In genomic region chr16:30068750-30069574, GRCh38 we compare ENCODE assay signal across 8 cellular contexts. TPM values are rescaled to one million over a fixed set of nuclear protein-coding genes. Genes with fewer than 3 reads are reported as not detected.
DNase-seq lines count a peak whose midpoint lies in the region; ATAC-seq and TF ChIP-seq lines count a peak whose summit lies in the region.

No MANE protein-coding gene starts in this region.

- in situ Hi-C loops in G401 (cut with HindIII; ENCODE audit: low sequenced_read_pairs), result no loop called here

- H3K36me3 Mint-ChIP-seq in chondrocyte (ENCODE audit: low read depth), result peaks cover 38% of the 10 kb centered on the region

- H3K79me2 ChIP-seq in parathyroid adenoma, result peaks cover 36% of the 10 kb centered on the region

- H3K4me1 ChIP-seq in parathyroid adenoma, result peaks cover 32% of the 10 kb centered on the region

- H2AFZ ChIP-seq in parathyroid adenoma, result no peak overlapping the region

- H3K27me3 Mint-ChIP-seq in chondrocyte (ENCODE audit: low read depth), result no peaks in the 10 kb centered on the region

- H3K27me3 ChIP-seq in parathyroid adenoma (ENCODE audit: control insufficient read depth, insufficient read depth, low read length), result no peaks in the 10 kb centered on the region

- H3K9me3 Mint-ChIP-seq in chondrocyte (ENCODE audit: low read depth), result no peaks in the 10 kb centered on the region

- peak overlapping the region; percentile 52 for H3K4me2 ChIP-seq in parathyroid adenoma (ENCODE audit: low read length)

- peak overlapping the region; percentile 58 for H3K4me3 Mint-ChIP-seq in chondrocyte (ENCODE audit: unreplicated experiment)

- H3K9ac ChIP-seq in parathyroid adenoma, result no peak overlapping the region

- H3K27ac ChIP-seq in parathyroid adenoma, result peak overlapping the region; percentile 24

- peaks cover 5% of the 10 kb centered on the region for H3K36me3 ChIP-seq in parathyroid adenoma (ENCODE audit: control insufficient read depth, insufficient read depth, low read length)

- peak overlapping the region; percentile 23 for H3K4me3 ChIP-seq in parathyroid adenoma (ENCODE audit: low read depth, low read length)

- peaks cover 47% of the 10 kb centered on the region for H3K4me1 Mint-ChIP-seq in chondrocyte (ENCODE audit: low read depth)

- H3K9me3 ChIP-seq in parathyroid adenoma (ENCODE audit: control insufficient read depth, low read length), result no peaks in the 10 kb centered on the region

- DNase-seq in NCI-H2227 (lab: John Stamatoyannopoulos, UW; ENCODE audit: unreplicated experiment), result peak; percentile 54
- no peak for DNase-seq in NCI-H2227 treated with DMSO at 0.1 percent for 48 hours (lab: John Stamatoyannopoulos, UW)
- peak; percentile 41 for DNase-seq in UCSD-AML1 (lab: John Stamatoyannopoulos, UW; ENCODE audit: unreplicated experiment)
- DNase-seq in chondrocyte (ENCODE audit: low spot score), result no peak
- DNase-seq in NCI-H187 treated with DMSO at 0.1 percent for 48 hours (lab: John Stamatoyannopoulos, UW), result no peak
- no peak for DNase-seq in G401 (ENCODE audit: low spot score)

- no peak for ATAC-seq in GM19395 (IDR thresholded peaks at IDR 0.05; ENCODE audit: unreplicated experiment)

- TF ChIP-seq CTCF in chondrocyte (IDR thresholded peaks at IDR 0.05) (peak; percentile 73), parathyroid adenoma (IDR thresholded peaks at IDR 0.05) (peak; percentile 55)

- peak overlapping the region; percentile 73 for H3K27ac Mint-ChIP-seq in chondrocyte (ENCODE audit: unreplicated experiment)

RNA-seq across cellular contexts. Expression of gene ALDOA, which starts 3.4 kb away (rescaled TPM):
- total RNA-seq in chondrocyte, result 865 to 1,101 TPM (median 1,094 TPM) in 3 replicates
- 432 and 515 TPM in 2 replicates for total RNA-seq in G401 (2014; rRNA removed; shearing (Covaris generic))

RNA-seq across cellular contexts. Expression of gene PPP4C, which starts 6.8 kb away (rescaled TPM):
- 81.0 to 90.3 TPM (median 84.7 TPM) in 3 replicates for total RNA-seq in chondrocyte
- 225 and 232 TPM in 2 replicates for total RNA-seq in G401 (2014; rRNA removed; shearing (Covaris generic))

RNA-seq across cellular contexts. Expression of gene TBX6, which starts 22.8 kb away (rescaled TPM):
- total RNA-seq in chondrocyte, result 0.34 to 0.59 TPM (median 0.55 TPM) in 3 replicates
- total RNA-seq in G401 (2014; rRNA removed; shearing (Covaris generic)), result not detected in 2 replicates

RNA-seq across cellular contexts. Expression of gene YPEL3, which starts 27.1 kb away (rescaled TPM):
- 23.3 to 31.9 TPM (median 28.1 TPM) in 3 replicates for total RNA-seq in chondrocyte
- not detected in 2 replicates for total RNA-seq in G401 (2014; rRNA removed; shearing (Covaris generic))

RNA-seq across cellular contexts. Expression of gene TLCD3B, which starts 37.9 kb away (rescaled TPM):
- total RNA-seq in chondrocyte, result 0.28 to 0.77 TPM (median 0.44 TPM) in 3 replicates
- total RNA-seq in G401 (2014; rRNA removed; shearing (Covaris generic)), result 1.3 TPM in 1 of 2 replicates, not detected in the other

Comparison
In these comparisons a context has a peak if more than half of its experiments do, and no peak if none do; other contexts are left out.
1. DNase-seq: peak in NCI-H2227 (single experiment) and UCSD-AML1 (single experiment); none in NCI-H2227 treated with DMSO at 0.1 percent for 48 hours (single experiment), chondrocyte (single experiment), NCI-H187 treated with DMSO at 0.1 percent for 48 hours (single experiment) and G401 (single experiment).